ENCODE assay signal across 1 cellular context in genomic region chr19:23395041-23395721, GRCh38.
TF ChIP-seq lines count a peak whose summit lies in the region.

Gene ZNF91, minus strand, starts transcription at chr19:23395471. Its CDS starts 117 bp downstream, at chr19:23395354.

TF ChIP-seq in HepG2, 621 proteins besides CTCF, POLR2A, EP300 and RAD21 (continued from another document and continues in another):
- TF ChIP-seq, protein P1, sequence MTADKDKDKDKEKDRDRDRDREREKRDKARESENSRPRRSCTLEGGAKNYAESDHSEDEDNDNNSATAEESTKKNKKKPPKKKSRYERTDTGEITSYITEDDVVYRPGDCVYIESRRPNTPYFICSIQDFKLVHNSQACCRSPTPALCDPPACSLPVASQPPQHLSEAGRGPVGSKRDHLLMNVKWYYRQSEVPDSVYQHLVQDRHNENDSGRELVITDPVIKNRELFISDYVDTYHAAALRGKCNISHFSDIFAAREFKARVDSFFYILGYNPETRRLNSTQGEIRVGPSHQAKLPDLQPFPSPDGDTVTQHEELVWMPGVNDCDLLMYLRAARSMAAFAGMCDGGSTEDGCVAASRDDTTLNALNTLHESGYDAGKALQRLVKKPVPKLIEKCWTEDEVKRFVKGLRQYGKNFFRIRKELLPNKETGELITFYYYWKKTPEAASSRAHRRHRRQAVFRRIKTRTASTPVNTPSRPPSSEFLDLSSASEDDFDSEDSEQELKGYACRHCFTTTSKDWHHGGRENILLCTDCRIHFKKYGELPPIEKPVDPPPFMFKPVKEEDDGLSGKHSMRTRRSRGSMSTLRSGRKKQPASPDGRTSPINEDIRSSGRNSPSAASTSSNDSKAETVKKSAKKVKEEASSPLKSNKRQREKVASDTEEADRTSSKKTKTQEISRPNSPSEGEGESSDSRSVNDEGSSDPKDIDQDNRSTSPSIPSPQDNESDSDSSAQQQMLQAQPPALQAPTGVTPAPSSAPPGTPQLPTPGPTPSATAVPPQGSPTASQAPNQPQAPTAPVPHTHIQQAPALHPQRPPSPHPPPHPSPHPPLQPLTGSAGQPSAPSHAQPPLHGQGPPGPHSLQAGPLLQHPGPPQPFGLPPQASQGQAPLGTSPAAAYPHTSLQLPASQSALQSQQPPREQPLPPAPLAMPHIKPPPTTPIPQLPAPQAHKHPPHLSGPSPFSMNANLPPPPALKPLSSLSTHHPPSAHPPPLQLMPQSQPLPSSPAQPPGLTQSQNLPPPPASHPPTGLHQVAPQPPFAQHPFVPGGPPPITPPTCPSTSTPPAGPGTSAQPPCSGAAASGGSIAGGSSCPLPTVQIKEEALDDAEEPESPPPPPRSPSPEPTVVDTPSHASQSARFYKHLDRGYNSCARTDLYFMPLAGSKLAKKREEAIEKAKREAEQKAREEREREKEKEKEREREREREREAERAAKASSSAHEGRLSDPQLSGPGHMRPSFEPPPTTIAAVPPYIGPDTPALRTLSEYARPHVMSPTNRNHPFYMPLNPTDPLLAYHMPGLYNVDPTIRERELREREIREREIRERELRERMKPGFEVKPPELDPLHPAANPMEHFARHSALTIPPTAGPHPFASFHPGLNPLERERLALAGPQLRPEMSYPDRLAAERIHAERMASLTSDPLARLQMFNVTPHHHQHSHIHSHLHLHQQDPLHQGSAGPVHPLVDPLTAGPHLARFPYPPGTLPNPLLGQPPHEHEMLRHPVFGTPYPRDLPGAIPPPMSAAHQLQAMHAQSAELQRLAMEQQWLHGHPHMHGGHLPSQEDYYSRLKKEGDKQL (CRISPR knock-in tag; IDR thresholded peaks at IDR 0.05; ENCODE audit: low read depth) = no peak
- TF ChIP-seq ZNF841 (CRISPR knock-in tag; IDR thresholded peaks at IDR 0.05; ENCODE audit: borderline replicate concordance) = no peak
- no peak for TF ChIP-seq ESRRA (CRISPR knock-in tag; IDR thresholded peaks at IDR 0.05; ENCODE audit: low read depth)
- peak; percentile 98 for TF ChIP-seq ZFY (CRISPR knock-in tag; IDR thresholded peaks at IDR 0.05)
- peak; percentile 99 for TF ChIP-seq ZFX (CRISPR knock-in tag; IDR thresholded peaks at IDR 0.05; ENCODE audit: low read depth)
- TF ChIP-seq, protein P2, sequence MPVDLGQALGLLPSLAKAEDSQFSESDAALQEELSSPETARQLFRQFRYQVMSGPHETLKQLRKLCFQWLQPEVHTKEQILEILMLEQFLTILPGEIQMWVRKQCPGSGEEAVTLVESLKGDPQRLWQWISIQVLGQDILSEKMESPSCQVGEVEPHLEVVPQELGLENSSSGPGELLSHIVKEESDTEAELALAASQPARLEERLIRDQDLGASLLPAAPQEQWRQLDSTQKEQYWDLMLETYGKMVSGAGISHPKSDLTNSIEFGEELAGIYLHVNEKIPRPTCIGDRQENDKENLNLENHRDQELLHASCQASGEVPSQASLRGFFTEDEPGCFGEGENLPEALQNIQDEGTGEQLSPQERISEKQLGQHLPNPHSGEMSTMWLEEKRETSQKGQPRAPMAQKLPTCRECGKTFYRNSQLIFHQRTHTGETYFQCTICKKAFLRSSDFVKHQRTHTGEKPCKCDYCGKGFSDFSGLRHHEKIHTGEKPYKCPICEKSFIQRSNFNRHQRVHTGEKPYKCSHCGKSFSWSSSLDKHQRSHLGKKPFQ (CRISPR knock-in tag; IDR thresholded peaks at IDR 0.05; ENCODE audit: insufficient replicate concordance) = peak; percentile 72
- TF ChIP-seq NR3C1 (CRISPR knock-in tag; IDR thresholded peaks at IDR 0.05) = no peak
- peak; percentile 50; the same call in 1 of the 2 replicates for TF ChIP-seq ZZZ3 (CRISPR knock-in tag; IDR thresholded peaks at IDR 0.05; ENCODE audit: borderline replicate concordance)
- TF ChIP-seq POLR2AphosphoS5 (IDR thresholded peaks at IDR 0.05; ENCODE audit: low read depth, low read length) = peak; percentile 96
- TF ChIP-seq PITX1 (CRISPR knock-in tag; IDR thresholded peaks at IDR 0.05) = peak; percentile 26; the same call in 1 of the 2 replicates
- TF ChIP-seq, protein P3, sequence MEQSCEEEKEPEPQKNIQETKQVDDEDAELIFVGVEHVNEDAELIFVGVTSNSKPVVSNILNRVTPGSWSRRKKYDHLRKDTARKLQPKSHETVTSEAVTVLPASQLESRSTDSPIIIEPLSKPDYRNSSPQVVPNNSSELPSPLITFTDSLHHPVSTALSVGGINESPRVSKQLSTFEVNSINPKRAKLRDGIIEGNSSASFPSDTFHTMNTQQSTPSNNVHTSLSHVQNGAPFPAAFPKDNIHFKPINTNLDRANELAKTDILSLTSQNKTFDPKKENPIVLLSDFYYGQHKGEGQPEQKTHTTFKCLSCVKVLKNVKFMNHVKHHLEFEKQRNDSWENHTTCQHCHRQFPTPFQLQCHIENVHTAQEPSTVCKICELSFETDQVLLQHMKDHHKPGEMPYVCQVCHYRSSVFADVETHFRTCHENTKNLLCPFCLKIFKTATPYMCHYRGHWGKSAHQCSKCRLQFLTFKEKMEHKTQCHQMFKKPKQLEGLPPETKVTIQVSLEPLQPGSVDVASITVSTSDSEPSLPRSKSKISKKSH (CRISPR knock-in tag; IDR thresholded peaks at IDR 0.05; ENCODE audit: borderline replicate concordance) = 0 out of 2 replicates have a peak, but pooled peaks have one; percentile 62
- 0 out of 2 replicates have a peak, but pooled peaks have one; percentile 78 for TF ChIP-seq ZNF34 (CRISPR knock-in tag; IDR thresholded peaks at IDR 0.05; ENCODE audit: borderline replicate concordance)
- no peak for TF ChIP-seq ARNT (IDR thresholded peaks at IDR 0.05)
- 0 out of 2 replicates have a peak, but pooled peaks have one; percentile 54 for TF ChIP-seq SALL2 (CRISPR knock-in tag; IDR thresholded peaks at IDR 0.05)
- TF ChIP-seq PLRG1 (conservative IDR thresholded peaks at IDR 0.05) = no peak
- peak; percentile 78; the same call in 1 of the 2 replicates for TF ChIP-seq REXO4 (CRISPR knock-in tag; IDR thresholded peaks at IDR 0.05; ENCODE audit: borderline replicate concordance)
- peak; percentile 86 for TF ChIP-seq ZNF546 (CRISPR knock-in tag; conservative IDR thresholded peaks at IDR 0.05)
- TF ChIP-seq, protein P4, sequence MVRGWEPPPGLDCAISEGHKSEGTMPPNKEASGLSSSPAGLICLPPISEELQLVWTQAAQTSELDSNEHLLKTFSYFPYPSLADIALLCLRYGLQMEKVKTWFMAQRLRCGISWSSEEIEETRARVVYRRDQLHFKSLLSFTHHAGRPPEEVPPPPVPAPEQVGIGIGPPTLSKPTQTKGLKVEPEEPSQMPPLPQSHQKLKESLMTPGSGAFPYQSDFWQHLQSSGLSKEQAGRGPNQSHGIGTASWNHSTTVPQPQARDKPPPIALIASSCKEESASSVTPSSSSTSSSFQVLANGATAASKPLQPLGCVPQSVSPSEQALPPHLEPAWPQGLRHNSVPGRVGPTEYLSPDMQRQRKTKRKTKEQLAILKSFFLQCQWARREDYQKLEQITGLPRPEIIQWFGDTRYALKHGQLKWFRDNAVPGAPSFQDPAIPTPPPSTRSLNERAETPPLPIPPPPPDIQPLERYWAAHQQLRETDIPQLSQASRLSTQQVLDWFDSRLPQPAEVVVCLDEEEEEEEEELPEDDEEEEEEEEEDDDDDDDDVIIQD (CRISPR knock-in tag; IDR thresholded peaks at IDR 0.05; ENCODE audit: low read depth) = peak; percentile 39; the same call in 1 of the 2 replicates
- no peak for TF ChIP-seq ZNF496 (CRISPR knock-in tag; IDR thresholded peaks at IDR 0.05; ENCODE audit: insufficient replicate concordance)
- TF ChIP-seq KDM5B (CRISPR knock-in tag; IDR thresholded peaks at IDR 0.05; ENCODE audit: borderline replicate concordance) = peak; percentile 67; the same call in 1 of the 2 replicates
- peak; percentile 70; the same call in 1 of the 2 replicates for TF ChIP-seq KAT7 (CRISPR knock-in tag; IDR thresholded peaks at IDR 0.05; ENCODE audit: borderline replicate concordance)
- TF ChIP-seq, protein P5, sequence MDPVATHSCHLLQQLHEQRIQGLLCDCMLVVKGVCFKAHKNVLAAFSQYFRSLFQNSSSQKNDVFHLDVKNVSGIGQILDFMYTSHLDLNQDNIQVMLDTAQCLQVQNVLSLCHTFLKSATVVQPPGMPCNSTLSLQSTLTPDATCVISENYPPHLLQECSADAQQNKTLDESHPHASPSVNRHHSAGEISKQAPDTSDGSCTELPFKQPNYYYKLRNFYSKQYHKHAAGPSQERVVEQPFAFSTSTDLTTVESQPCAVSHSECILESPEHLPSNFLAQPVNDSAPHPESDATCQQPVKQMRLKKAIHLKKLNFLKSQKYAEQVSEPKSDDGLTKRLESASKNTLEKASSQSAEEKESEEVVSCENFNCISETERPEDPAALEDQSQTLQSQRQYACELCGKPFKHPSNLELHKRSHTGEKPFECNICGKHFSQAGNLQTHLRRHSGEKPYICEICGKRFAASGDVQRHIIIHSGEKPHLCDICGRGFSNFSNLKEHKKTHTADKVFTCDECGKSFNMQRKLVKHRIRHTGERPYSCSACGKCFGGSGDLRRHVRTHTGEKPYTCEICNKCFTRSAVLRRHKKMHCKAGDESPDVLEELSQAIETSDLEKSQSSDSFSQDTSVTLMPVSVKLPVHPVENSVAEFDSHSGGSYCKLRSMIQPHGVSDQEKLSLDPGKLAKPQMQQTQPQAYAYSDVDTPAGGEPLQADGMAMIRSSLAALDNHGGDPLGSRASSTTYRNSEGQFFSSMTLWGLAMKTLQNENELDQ (CRISPR knock-in tag; IDR thresholded peaks at IDR 0.05; ENCODE audit: borderline replicate concordance) = 0 out of 2 replicates have a peak, but pooled peaks have one; percentile 32
- no peak for TF ChIP-seq MBNL3 (CRISPR knock-in tag; conservative IDR thresholded peaks at IDR 0.05)
- TF ChIP-seq GATAD1 (CRISPR knock-in tag; IDR thresholded peaks at IDR 0.05) = peak; percentile 73; the same call in 1 of the 2 replicates
- no peak for TF ChIP-seq CENPX (CRISPR knock-in tag; IDR thresholded peaks at IDR 0.05)
- TF ChIP-seq KLF12 (CRISPR knock-in tag; IDR thresholded peaks at IDR 0.05; ENCODE audit: borderline replicate concordance) = 0 out of 2 replicates have a peak, but pooled peaks have one; percentile 15
- TF ChIP-seq REPIN1 (CRISPR knock-in tag; IDR thresholded peaks at IDR 0.05; ENCODE audit: borderline replicate concordance, low read depth) = 0 out of 2 replicates have a peak, but pooled peaks have one; percentile 45
- TF ChIP-seq FOXC1 (CRISPR knock-in tag; IDR thresholded peaks at IDR 0.05; ENCODE audit: borderline replicate concordance) = peak; percentile 84; the same call in 1 of the 2 replicates
- no peak for TF ChIP-seq ZKSCAN1 (IDR thresholded peaks at IDR 0.05; ENCODE audit: low read length)
- TF ChIP-seq ATF2 (CRISPR knock-in tag; IDR thresholded peaks at IDR 0.05) = no peak
- TF ChIP-seq SATB2 (CRISPR knock-in tag; IDR thresholded peaks at IDR 0.05) = no peak
- peak; percentile 33; the same call in 1 of the 2 replicates for TF ChIP-seq ZFP90 (CRISPR knock-in tag; IDR thresholded peaks at IDR 0.05; ENCODE audit: borderline replicate concordance)
- peak; percentile 20; the same call in 1 of the 2 replicates for TF ChIP-seq STAG1 (CRISPR knock-in tag; IDR thresholded peaks at IDR 0.05)
- TF ChIP-seq, protein P6, sequence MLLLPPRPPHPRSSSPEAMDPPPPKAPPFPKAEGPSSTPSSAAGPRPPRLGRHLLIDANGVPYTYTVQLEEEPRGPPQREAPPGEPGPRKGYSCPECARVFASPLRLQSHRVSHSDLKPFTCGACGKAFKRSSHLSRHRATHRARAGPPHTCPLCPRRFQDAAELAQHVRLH (CRISPR knock-in tag; IDR thresholded peaks at IDR 0.05; ENCODE audit: borderline replicate concordance, low read depth) = peak; percentile 68; the same call in 1 of the 2 replicates
- peak; percentile 65; the same call in 1 of the 2 replicates for TF ChIP-seq ZSCAN21 (CRISPR knock-in tag; IDR thresholded peaks at IDR 0.05; ENCODE audit: borderline replicate concordance)
- TF ChIP-seq PHF20 (CRISPR knock-in tag; IDR thresholded peaks at IDR 0.05) = peak; percentile 86
- 0 out of 2 replicates have a peak, but pooled peaks have one; percentile 35 for TF ChIP-seq CEBPZ (IDR thresholded peaks at IDR 0.05; ENCODE audit: low read length)
- TF ChIP-seq KDM2A (CRISPR knock-in tag; IDR thresholded peaks at IDR 0.05; ENCODE audit: borderline replicate concordance, low read depth) = peak; percentile 80
- TF ChIP-seq RFXAP (CRISPR knock-in tag; IDR thresholded peaks at IDR 0.05; ENCODE audit: borderline replicate concordance) = no peak; the same call in 1 of the 2 replicates
- no peak for TF ChIP-seq ATF7-NPFF (CRISPR knock-in tag; IDR thresholded peaks at IDR 0.05; ENCODE audit: low read depth)
- no peak for TF ChIP-seq THAP8 (CRISPR knock-in tag; IDR thresholded peaks at IDR 0.05; ENCODE audit: borderline replicate concordance)
- 0 out of 2 replicates have a peak, but pooled peaks have one; percentile 50 for TF ChIP-seq ARHGAP35 (CRISPR knock-in tag; IDR thresholded peaks at IDR 0.05; ENCODE audit: borderline replicate concordance)
